14 cellular contexts compared by ENCODE assay signal in the genomic region with DNA sequence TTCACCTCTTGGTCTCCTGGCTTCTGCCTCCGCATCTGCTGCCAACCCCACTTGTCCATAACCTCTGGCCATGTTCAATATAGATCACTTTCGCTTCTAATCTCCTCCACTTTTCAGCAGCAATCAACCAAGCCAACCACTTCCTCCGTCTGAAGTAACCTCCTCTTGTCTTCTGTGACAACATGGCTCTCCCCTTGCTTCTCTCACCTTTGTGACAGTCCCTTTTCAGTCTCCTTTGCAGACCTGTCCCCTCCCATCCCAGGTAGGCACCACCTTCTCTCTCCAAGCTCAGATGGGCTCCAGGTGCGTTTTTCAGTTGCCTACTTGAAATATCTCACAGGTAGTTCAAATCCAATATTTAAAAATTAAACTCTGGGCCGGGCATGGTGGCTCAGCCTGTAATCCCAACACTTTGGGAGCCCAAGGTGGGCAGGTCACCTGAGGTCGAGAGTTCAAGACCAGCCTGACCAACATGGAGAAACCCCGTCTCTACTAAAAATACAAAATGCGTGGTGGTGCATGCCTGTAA. TPM values are rescaled to one million over a fixed set of nuclear protein-coding genes. Genes with fewer than 3 reads are reported as not detected.
DNase-seq lines count a peak whose midpoint lies in the region; ATAC-seq and TF ChIP-seq lines count a peak whose summit lies in the region.
"Had no signal": no experiment of that assay in that cellular context is flagged by ENCODE, and none has a peak within 500 bp of the region (broad histone marks: within the 10 kb centered on the region; RNA-seq: fewer than 3 reads in every experiment).

No MANE protein-coding gene starts in this region.

- in situ Hi-C loops in ACHN (cut with HindIII; ENCODE audit: low pct_ligation_motif_present, low pct_unique_long_range_greater_than_20kb, low sequenced_read_pairs): no loop called here

- H3K4me3 Mint-ChIP-seq in activated CD4-positive, alpha-beta T cell treated with anti-CD3 and anti-CD28 coated beads, Interleukin-2, amount 10 ng/mL, durations not matched to agents 24 days and 14 days: peak overlapping the region; percentile 69
- peak overlapping the region; percentile 34 to 83 (median 64) for H3K4me3 Mint-ChIP-seq in IgD-negative memory B cell
- H3K4me3 Mint-ChIP-seq in activated T-helper 2 cell treated with anti-CD3 and anti-CD28 coated beads, Interferon-gamma antibody, Interleukin-2, Interleukin-4, amounts not matched to agents 10 μg/mL and 5 μg/mL and 100 μg/mL, durations not matched to agents 14 hours and 24 hours and 36 hours (ENCODE audit: low read depth): peak overlapping the region; percentile 10
- H3K4me3 Mint-ChIP-seq in HFFc6: no peak overlapping the region

- peaks cover 66% of the 10 kb centered on the region for H3K4me1 Mint-ChIP-seq in activated CD4-positive, alpha-beta T cell treated with anti-CD3 and anti-CD28 coated beads, Interleukin-2, amount 10 ng/mL, durations not matched to agents 24 days and 14 days
- H3K4me1 Mint-ChIP-seq in IgD-negative memory B cell: peaks cover 30 to 53% (median 37%) of the 10 kb centered on the region in 3 donors
- peaks cover 66% of the 10 kb centered on the region for H3K4me1 Mint-ChIP-seq in activated T-helper 2 cell treated with anti-CD3 and anti-CD28 coated beads, Interferon-gamma antibody, Interleukin-2, Interleukin-4, amounts not matched to agents 10 μg/mL and 5 μg/mL and 100 μg/mL, durations not matched to agents 14 hours and 24 hours and 36 hours (ENCODE audit: low read depth)
- no peaks in the 10 kb centered on the region for H3K4me1 Mint-ChIP-seq in HFFc6 (ENCODE audit: low read depth)

- H3K36me3 ChIP-seq in neutrophil: no peaks in the 10 kb centered on the region
- H3K36me3 ChIP-seq: heart right ventricle had no signal

- peak overlapping the region in 1 of 2 experiments; percentile 17 for H3K4me3 ChIP-seq in neutrophil (ENCODE audit: low read depth in 1 of 2, low read length in 1 of 2)
- H3K4me3 ChIP-seq: heart right ventricle had no signal

- H3K9me3 Mint-ChIP-seq in activated CD4-positive, alpha-beta T cell treated with anti-CD3 and anti-CD28 coated beads, Interleukin-2, amount 10 ng/mL, durations not matched to agents 24 days and 14 days: peaks cover 8% of the 10 kb centered on the region
- H3K9me3 Mint-ChIP-seq in IgD-negative memory B cell (no peaks in the 10 kb centered on the region), HFFc6 (no peaks in the 10 kb centered on the region)
- H3K9me3 Mint-ChIP-seq in activated T-helper 2 cell treated with anti-CD3 and anti-CD28 coated beads, Interferon-gamma antibody, Interleukin-2, Interleukin-4, amounts not matched to agents 10 μg/mL and 5 μg/mL and 100 μg/mL, durations not matched to agents 14 hours and 24 hours and 36 hours: peaks cover 9% of the 10 kb centered on the region

- no peaks in the 10 kb centered on the region for H3K27me3 Mint-ChIP-seq in activated CD4-positive, alpha-beta T cell treated with anti-CD3 and anti-CD28 coated beads, Interleukin-2, amount 10 ng/mL, durations not matched to agents 24 days and 14 days
- H3K27me3 Mint-ChIP-seq in IgD-negative memory B cell (no peaks in the 10 kb centered on the region), HFFc6 (ENCODE audit: insufficient read depth) (peaks cover 10% of the 10 kb centered on the region; the same call in 1 of the 2 replicates)
- H3K27me3 Mint-ChIP-seq in activated T-helper 2 cell treated with anti-CD3 and anti-CD28 coated beads, Interferon-gamma antibody, Interleukin-2, Interleukin-4, amounts not matched to agents 10 μg/mL and 5 μg/mL and 100 μg/mL, durations not matched to agents 14 hours and 24 hours and 36 hours (ENCODE audit: low read depth): no peaks in the 10 kb centered on the region

- peaks cover 26% of the 10 kb centered on the region for H3K36me3 Mint-ChIP-seq in activated CD4-positive, alpha-beta T cell treated with anti-CD3 and anti-CD28 coated beads, Interleukin-2, amount 10 ng/mL, durations not matched to agents 24 days and 14 days (ENCODE audit: low read depth)
- no peaks in the 10 kb centered on the region for H3K36me3 Mint-ChIP-seq in IgD-negative memory B cell
- H3K36me3 Mint-ChIP-seq in activated T-helper 2 cell treated with anti-CD3 and anti-CD28 coated beads, Interferon-gamma antibody, Interleukin-2, Interleukin-4, amounts not matched to agents 10 μg/mL and 5 μg/mL and 100 μg/mL, durations not matched to agents 14 hours and 24 hours and 36 hours (ENCODE audit: low read depth): peaks cover 31% of the 10 kb centered on the region
- no peaks in the 10 kb centered on the region for H3K36me3 Mint-ChIP-seq in HFFc6 (ENCODE audit: low read depth)

- TF ChIP-seq CTCF in neutrophil (IDR thresholded peaks at IDR 0.05): no peak
- no peak for TF ChIP-seq CTCF in HFFc6 (IDR thresholded peaks at IDR 0.05)

- peak overlapping the region; percentile 78 for H3K27ac ChIP-seq in neutrophil

- H3K27ac Mint-ChIP-seq in activated CD4-positive, alpha-beta T cell treated with anti-CD3 and anti-CD28 coated beads, Interleukin-2, amount 10 ng/mL, durations not matched to agents 24 days and 14 days: peak overlapping the region; percentile 97
- H3K27ac Mint-ChIP-seq in IgD-negative memory B cell (peak overlapping the region; percentile 27 to 92 (median 71)), HFFc6 (no peak overlapping the region)
- H3K27ac Mint-ChIP-seq in activated T-helper 2 cell treated with anti-CD3 and anti-CD28 coated beads, Interferon-gamma antibody, Interleukin-2, Interleukin-4, amounts not matched to agents 10 μg/mL and 5 μg/mL and 100 μg/mL, durations not matched to agents 14 hours and 24 hours and 36 hours: peak overlapping the region; percentile 94

- H3K4me1 ChIP-seq in neutrophil (ENCODE audit: control insufficient read depth in 1 of 2, insufficient read depth in 1 of 2, low read depth in 1 of 2, low read length in 1 of 2): peaks cover 53 to 54% of the 10 kb centered on the region in 2 experiments

- peak; percentile 85 for DNase-seq in activated CD4-positive, alpha-beta T cell treated with anti-CD3 and anti-CD28 coated beads, Interleukin-2, amount 10 ng/mL, durations not matched to agents 24 days and 14 days
- no peak for DNase-seq in activated CD4-positive, alpha-beta T cell treated with anti-CD3 and anti-CD28 coated beads for 1 hour
- no peak for DNase-seq in activated T-helper 2 cell treated with anti-CD3 and anti-CD28 coated beads, Interferon-gamma antibody, Interleukin-2, Interleukin-4, amounts not matched to agents 10 μg/mL and 5 μg/mL and 100 μg/mL, durations not matched to agents 14 hours and 24 hours and 36 hours (ENCODE audit: low spot score)
- DNase-seq in HFFc6: no peak
- DNase-seq in ACHN: no peak
- DNase-seq: heart right ventricle, NCI-H1092 treated with DMSO at 0.1 percent for 48 hours, NCI-H446, T1000 had no signal

- no peak for ATAC-seq in HG02759 (IDR thresholded peaks at IDR 0.05; ENCODE audit: unreplicated experiment)
- ATAC-seq: heart right ventricle, Panc1 had no signal

- H3K9me3 ChIP-seq in neutrophil: no peaks in the 10 kb centered on the region
- H3K9me3 ChIP-seq: heart right ventricle had no signal

- no peaks in the 10 kb centered on the region for H3K27me3 ChIP-seq in neutrophil

- intact Hi-C loops in activated CD4-positive, alpha-beta T cell treated with anti-CD3 and anti-CD28 coated beads, Interleukin-2, amount 10 ng/mL, durations not matched to agents 24 days and 14 days (cut with micrococcal nuclease): loop anchor here (1.0 kb wide), 1 partner anchor 11 kb away; no protein-coding TSS in a partner anchor
- intact Hi-C loops in activated T-helper 2 cell treated with anti-CD3 and anti-CD28 coated beads, Interferon-gamma antibody, Interleukin-2, Interleukin-4, amounts not matched to agents 10 μg/mL and 5 μg/mL and 100 μg/mL, durations not matched to agents 14 hours and 24 hours and 36 hours (cut with micrococcal nuclease): no loop called here

RNA-seq across cellular contexts. Expression of a gene that starts 4.7 kb away (rescaled TPM):
- total RNA-seq in activated CD4-positive, alpha-beta T cell treated with anti-CD3 and anti-CD28 coated beads, Interleukin-2, amount 10 ng/mL, durations not matched to agents 24 days and 14 days: 268 and 278 TPM in 2 replicates
- 36.4 TPM for polyA plus RNA-seq in IgD-negative memory B cell
- total RNA-seq in activated T-helper 2 cell treated with anti-CD3 and anti-CD28 coated beads, Interferon-gamma antibody, Interleukin-2, Interleukin-4, amounts not matched to agents 10 μg/mL and 5 μg/mL and 100 μg/mL, durations not matched to agents 14 hours and 24 hours and 36 hours: 313 and 319 TPM in 2 replicates
- total RNA-seq in HFFc6 (2021; fragmentation: NEBNext Ultra II Directional; extraction: Animal tissue kit (Norgen Biotek cat#: 25700)): 1 to 10 TPM in 5 of 6 experiments, under 1 TPM in 1; 0.76 to 1.8 (median 1.1) TPM

RNA-seq across cellular contexts. Expression of a gene that starts 41.7 kb away (rescaled TPM):
- 3.0 and 3.3 TPM in 2 replicates for total RNA-seq in activated CD4-positive, alpha-beta T cell treated with anti-CD3 and anti-CD28 coated beads, Interleukin-2, amount 10 ng/mL, durations not matched to agents 24 days and 14 days
- not detected for polyA plus RNA-seq in IgD-negative memory B cell
- total RNA-seq in activated T-helper 2 cell treated with anti-CD3 and anti-CD28 coated beads, Interferon-gamma antibody, Interleukin-2, Interleukin-4, amounts not matched to agents 10 μg/mL and 5 μg/mL and 100 μg/mL, durations not matched to agents 14 hours and 24 hours and 36 hours: 13.2 and 15.9 TPM in 2 replicates
- total RNA-seq in HFFc6 (2021; fragmentation: NEBNext Ultra II Directional; extraction: Animal tissue kit (Norgen Biotek cat#: 25700)): not detected
- total RNA-seq: osteocyte had no signal

Comparison
In these comparisons a context has a peak if more than half of its experiments do, and no peak if none do; other contexts are left out.
1. RNA of a gene that starts 4.7 kb away (total RNA-seq): 313 to 319 TPM in activated T-helper 2 cell treated with anti-CD3 and anti-CD28 coated beads, Interferon-gamma antibody, Interleukin-2, Interleukin-4, amounts not matched to agents 10 μg/mL and 5 μg/mL and 100 μg/mL, durations not matched to agents 14 hours and 24 hours and 36 hours and 268 to 278 TPM in activated CD4-positive, alpha-beta T cell treated with anti-CD3 and anti-CD28 coated beads, Interleukin-2, amount 10 ng/mL, durations not matched to agents 24 days and 14 days; 0.76 to 1.8 TPM in HFFc6; every median in the first group is over 10 times any median in the second.